ENCODE assay signal across 9 cellular contexts in the genomic region with DNA sequence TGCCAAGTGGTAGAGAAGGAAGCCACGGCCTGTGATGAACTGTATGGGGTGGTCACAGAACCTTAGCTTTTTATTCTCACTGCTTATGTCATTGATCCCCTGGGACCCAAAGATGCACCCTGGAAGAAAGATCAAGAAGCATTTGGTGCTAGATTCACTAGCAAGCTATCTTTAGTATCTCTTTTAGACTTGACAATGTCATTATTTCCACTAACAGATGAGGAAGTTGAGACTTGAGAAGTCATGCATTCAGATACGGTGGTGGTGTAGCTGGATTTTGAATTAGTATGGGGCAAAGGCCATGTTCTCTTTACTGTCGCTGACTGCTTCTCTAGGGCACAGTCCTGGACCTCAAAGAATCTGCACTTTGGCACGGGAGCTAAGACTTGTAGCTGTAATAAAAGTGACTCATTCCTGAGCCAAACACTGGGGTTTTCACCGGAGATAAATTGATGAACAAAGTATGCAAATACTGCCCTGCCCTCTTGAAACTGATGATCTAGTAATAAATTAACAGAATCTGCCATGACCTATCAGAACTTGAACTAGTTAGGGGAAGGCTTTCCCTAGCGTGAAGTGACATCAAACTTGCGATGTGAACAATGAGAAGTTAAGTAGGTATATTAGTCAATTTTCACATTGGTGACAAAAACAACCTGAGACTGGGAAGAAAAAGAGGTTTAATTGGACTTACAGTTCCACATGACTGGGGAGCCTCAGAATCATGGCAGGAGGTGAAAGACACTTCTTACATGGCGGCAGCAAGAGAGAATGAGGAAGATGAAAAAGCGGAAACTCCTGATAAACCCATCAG. TPM values are rescaled to one million over a fixed set of nuclear protein-coding genes. Genes with fewer than 3 reads are reported as not detected.
DNase-seq lines count a peak whose midpoint lies in the region; ATAC-seq, FAIRE-seq and TF ChIP-seq lines count a peak whose summit lies in the region.
"Had no signal": no experiment of that assay in that cellular context is flagged by ENCODE, and none has a peak within 500 bp of the region (broad histone marks: within the 10 kb centered on the region; RNA-seq: fewer than 3 reads in every experiment).

No MANE protein-coding gene starts in this region.

- H4K20me1 ChIP-seq in OCI-LY7 (ENCODE audit: insufficient read depth, low read length): no peaks in the 10 kb centered on the region

- peak; percentile 33 for DNase-seq in GM19239 (ENCODE audit: insufficient read length, low spot score)
- DNase-seq in OCI-LY7 (ENCODE audit: low spot score): peak; percentile 3
- DNase-seq in DMS153 (lab: John Stamatoyannopoulos, UW): no peak
- DNase-seq in progenitor cell of endocrine pancreas (ENCODE audit: low spot score, unreplicated experiment): no peak
- no peak for DNase-seq in HPDE6-E6E7 (ENCODE audit: extremely low spot score)
- DNase-seq: effector memory CD4-positive, alpha-beta T cell; NCI-H526 treated with DMSO at 0.1 percent for 48 hours had no signal

- H3K4me1 ChIP-seq in OCI-LY7 (ENCODE audit: insufficient read depth, low read length, poor library complexity, severe bottlenecking): no peaks in the 10 kb centered on the region

- H3K4me3 ChIP-seq in OCI-LY7 (ENCODE audit: low read depth, low read length, poor library complexity, severe bottlenecking): no peak overlapping the region

- H3K9me2 ChIP-seq in OCI-LY7 (ENCODE audit: insufficient read depth, low read length): no peaks in the 10 kb centered on the region

- POLR2A ChIA-PET in OCI-LY7 (lab: Charles Lee): interaction anchor here (0.9 kb wide), 1 partner anchor 12 kb away, joined by 3 read pairs; no protein-coding TSS in a partner anchor

- TF ChIP-seq CTCF in OCI-LY7 (conservative IDR thresholded peaks at IDR 0.05; ENCODE audit: low read length) (no peak), progenitor cell of endocrine pancreas (IDR thresholded peaks at IDR 0.05; ENCODE audit: unreplicated experiment) (no peak)

- no peaks in the 10 kb centered on the region for H3K79me2 ChIP-seq in OCI-LY7 (ENCODE audit: insufficient read depth, low read depth, low read length)

- peaks cover 11% of the 10 kb centered on the region for H3K9me3 Mint-ChIP-seq in stimulated activated memory B cell treated with anti-CD40 and anti-IgM and Interleukin-4, amounts not matched to agents 10 μg/mL and 1 μg/mL and 100 μg/mL, for 72 hours
- no peaks in the 10 kb centered on the region for H3K9me3 Mint-ChIP-seq in progenitor cell of endocrine pancreas (ENCODE audit: low read depth)

- ATAC-seq in HG02884 (IDR thresholded peaks at IDR 0.05; ENCODE audit: unreplicated experiment): peak; percentile 78
- ATAC-seq in stimulated activated memory B cell treated with anti-CD40 and anti-IgM and Interleukin-4, amounts not matched to agents 10 μg/mL and 1 μg/mL and 100 μg/mL, for 72 hours: peak; percentile 89

- BruUV-seq in OCI-LY7 (replicated peaks; lab: Mats Ljungman, UMichigan): no TSS peak

- H3K27ac ChIP-seq in OCI-LY7 (ENCODE audit: low read depth, low read length, poor library complexity, severe bottlenecking): no peak overlapping the region

- H3K36me3 ChIP-seq in OCI-LY7 (ENCODE audit: insufficient read depth, low read length): no peaks in the 10 kb centered on the region

- H3K27ac Mint-ChIP-seq in stimulated activated memory B cell treated with anti-CD40 and anti-IgM and Interleukin-4, amounts not matched to agents 10 μg/mL and 1 μg/mL and 100 μg/mL, for 72 hours: peak overlapping the region; percentile 79
- H3K27ac Mint-ChIP-seq in progenitor cell of endocrine pancreas: no peak overlapping the region

- H3K36me3 Mint-ChIP-seq in stimulated activated memory B cell treated with anti-CD40 and anti-IgM and Interleukin-4, amounts not matched to agents 10 μg/mL and 1 μg/mL and 100 μg/mL, for 72 hours: peaks cover 7% of the 10 kb centered on the region
- H3K36me3 Mint-ChIP-seq in progenitor cell of endocrine pancreas (ENCODE audit: insufficient read depth): no peaks in the 10 kb centered on the region

- H3K9me3 ChIP-seq in OCI-LY7 (ENCODE audit: low read length): no peaks in the 10 kb centered on the region

- H3K4me2 ChIP-seq in OCI-LY7 (ENCODE audit: low read length): no peak overlapping the region

- peaks cover 13% of the 10 kb centered on the region for H3K4me1 Mint-ChIP-seq in stimulated activated memory B cell treated with anti-CD40 and anti-IgM and Interleukin-4, amounts not matched to agents 10 μg/mL and 1 μg/mL and 100 μg/mL, for 72 hours
- peaks cover 3% of the 10 kb centered on the region for H3K4me1 Mint-ChIP-seq in progenitor cell of endocrine pancreas (ENCODE audit: low read depth)

- H2AFZ ChIP-seq in OCI-LY7 (ENCODE audit: low read length): no peak overlapping the region

- peak; percentile 96 for FAIRE-seq in GM19239 (lab: Jason Lieb, UNC)

- intact Hi-C loops in OCI-LY7 (cut with micrococcal nuclease; ENCODE audit: unreplicated experiment): no loop called here

- CTCF ChIA-PET in OCI-LY7 (lab: Charles Lee; ENCODE audit: unreplicated experiment): no interaction called here

- peak overlapping the region; percentile 8 for H3K4me3 Mint-ChIP-seq in stimulated activated memory B cell treated with anti-CD40 and anti-IgM and Interleukin-4, amounts not matched to agents 10 μg/mL and 1 μg/mL and 100 μg/mL, for 72 hours
- H3K4me3 Mint-ChIP-seq in progenitor cell of endocrine pancreas (ENCODE audit: low read depth): no peak overlapping the region

- H3K27me3 Mint-ChIP-seq in stimulated activated memory B cell treated with anti-CD40 and anti-IgM and Interleukin-4, amounts not matched to agents 10 μg/mL and 1 μg/mL and 100 μg/mL, for 72 hours: peaks cover 12% of the 10 kb centered on the region
- H3K27me3 Mint-ChIP-seq in progenitor cell of endocrine pancreas: peaks cover 12% of the 10 kb centered on the region

RNA-seq across cellular contexts. Expression of a gene that starts 5.4 kb away (rescaled TPM):
- not detected in 2 replicates for total RNA-seq in OCI-LY7 (2014; rRNA removed; shearing (Covaris generic))
- total RNA-seq in OCI-LY7 (2022): not detected in 2 replicates
- total RNA-seq in progenitor cell of endocrine pancreas: 5.5 and 5.8 TPM in 2 replicates

Comparison
In these comparisons a context has a peak if more than half of its experiments do, and no peak if none do; other contexts are left out.
1. DNase-seq: peak in GM19239 (single experiment) and OCI-LY7 (single experiment); none in DMS153 (single experiment), progenitor cell of endocrine pancreas (single experiment) and HPDE6-E6E7 (single experiment).